20 cellular contexts compared by ENCODE assay signal in the genomic region with DNA sequence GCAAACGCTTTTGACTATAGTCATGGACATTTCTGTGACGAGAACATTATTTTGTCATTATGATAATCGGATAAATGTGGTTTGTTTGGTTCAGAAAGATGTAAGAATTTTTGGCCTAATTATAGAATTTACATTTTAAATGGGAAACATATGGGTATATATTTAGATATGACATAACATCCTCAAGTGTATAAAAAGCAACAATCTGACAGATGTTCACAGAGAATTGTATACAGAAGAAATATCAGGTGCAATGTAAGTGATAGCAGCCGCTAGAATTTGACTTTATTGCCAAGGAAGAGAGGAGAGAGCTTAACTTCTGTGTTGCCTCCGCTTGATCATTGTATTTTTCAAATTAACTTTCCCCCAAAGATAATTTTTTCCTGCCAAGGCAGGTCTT.
DNase-seq lines count a peak whose midpoint lies in the region; ATAC-seq and TF ChIP-seq lines count a peak whose summit lies in the region.
"Had no signal": no experiment of that assay in that cellular context is flagged by ENCODE, and none has a peak within 500 bp of the region (broad histone marks: within the 10 kb centered on the region; RNA-seq: fewer than 3 reads in every experiment).

No MANE protein-coding gene starts in this region.

- H3K4ac ChIP-seq in mesenchymal stem cell (ENCODE audit: low read depth in 1 of 2, low read length in 2 of 2): no peak overlapping the region

- H2AFZ ChIP-seq in mesenchymal stem cell (ENCODE audit: low read depth, low read length): no peak overlapping the region

- ATAC-seq in esophagus mucosa: no peak
- ATAC-seq: K562 had no signal

- peak overlapping the region in 3 of 5 experiments; percentile 23 to 52 (median 25) for H3K4me3 Mint-ChIP-seq in brain

- H3K79me1 ChIP-seq in mesenchymal stem cell (replicated peaks; ENCODE audit: low read length, poor library complexity, severe bottlenecking): no peaks in the 10 kb centered on the region

- no peak overlapping the region for H2BK12ac ChIP-seq in mesenchymal stem cell (ENCODE audit: low read length in 2 of 2)

- no peak overlapping the region for H3K14ac ChIP-seq in mesenchymal stem cell (ENCODE audit: low read length in 2 of 2)

- no peak overlapping the region for H2BK5ac ChIP-seq in mesenchymal stem cell (ENCODE audit: low read depth, low read length, poor library complexity, severe bottlenecking)

- H2BK120ac ChIP-seq in mesenchymal stem cell (ENCODE audit: low read depth, low read length): no peak overlapping the region

- no peaks in the 10 kb centered on the region for H3K36me3 Mint-ChIP-seq in brain

- H3K18ac ChIP-seq in mesenchymal stem cell (ENCODE audit: low read depth in 1 of 2, low read length in 2 of 2): no peak overlapping the region

- TF ChIP-seq POLR2A in adrenal gland (IDR thresholded peaks at IDR 0.05): no peak

- peak overlapping the region; percentile 40 for H3K9ac ChIP-seq in mesenchymal stem cell (ENCODE audit: low read length)
- H3K9ac ChIP-seq in skeletal muscle tissue (ENCODE audit: low read depth in 1 of 3, low read length in 3 of 3): no peak overlapping the region

- H3K27me3 Mint-ChIP-seq in brain: peaks cover 22% of the 10 kb centered on the region

- H3K23ac ChIP-seq in mesenchymal stem cell (ENCODE audit: low read length in 2 of 2): no peak overlapping the region

- H3K27ac ChIP-seq in mesenchymal stem cell (ENCODE audit: low read length, poor library complexity, severe bottlenecking) (no peak overlapping the region), skeletal muscle tissue (ENCODE audit: low read depth, low read length) (no peak overlapping the region), adrenal gland (no peak overlapping the region)
- H3K27ac ChIP-seq: C4-2B, Peyer's patch had no signal

- H3K36me3 ChIP-seq in mesenchymal stem cell (ENCODE audit: control insufficient read depth in 1 of 2, insufficient read depth in 2 of 2, low read depth in 1 of 2, low read length in 2 of 2): no peaks in the 10 kb centered on the region
- no peaks in the 10 kb centered on the region for H3K36me3 ChIP-seq in skeletal muscle tissue (ENCODE audit: control insufficient read depth in 3 of 3, insufficient read depth in 3 of 3, low read length in 3 of 3)
- no peaks in the 10 kb centered on the region for H3K36me3 ChIP-seq in adrenal gland (replicated peaks in 1 of 2)
- H3K36me3 ChIP-seq: Peyer's patch had no signal

- intact Hi-C loops in adrenal gland (cut with DNase I): no loop called here

- peak overlapping the region; percentile 40 for H3K4me3 ChIP-seq in AG10803 (ENCODE audit: low read length)
- peak overlapping the region in 1 of 2 experiments; percentile 57 for H3K4me3 ChIP-seq in mesenchymal stem cell (ENCODE audit: insufficient read depth in 1 of 2, low read depth in 1 of 2, low read length in 2 of 2)
- peak overlapping the region in 2 of 3 donors; percentile 23 to 41 for H3K4me3 ChIP-seq in skeletal muscle tissue (ENCODE audit: low read length in 3 of 3)
- no peak overlapping the region for H3K4me3 ChIP-seq in adrenal gland
- H3K4me3 ChIP-seq: K562, Peyer's patch had no signal

- 98% methylated on average over 3 of the region's 5 CpGs for WGBS in mesenchymal stem cell
- 80 to 87% (median 81%) methylated on average over 5 of the region's 5 CpGs for WGBS in adrenal gland, 4 donors

- no peaks in the 10 kb centered on the region for H3K27me3 ChIP-seq in mesenchymal stem cell (ENCODE audit: control insufficient read depth in 1 of 2, insufficient read depth in 1 of 2, low read length in 2 of 2)
- H3K27me3 ChIP-seq in skeletal muscle tissue (ENCODE audit: control insufficient read depth in 3 of 3, insufficient read depth in 3 of 3, low read length in 3 of 3): peaks cover 0 to 3% (median 0%) of the 10 kb centered on the region in 3 donors
- H3K27me3 ChIP-seq in adrenal gland: no peaks in the 10 kb centered on the region
- H3K27me3 ChIP-seq: Peyer's patch had no signal

- peak overlapping the region in 3 of 5 experiments; percentile 44 to 89 (median 65) for H3K27ac Mint-ChIP-seq in brain

- H3K4me1 ChIP-seq in mesenchymal stem cell (ENCODE audit: control insufficient read depth, insufficient read depth, low read depth, low read length) (peaks cover 7% of the 10 kb centered on the region), skeletal muscle tissue (ENCODE audit: control insufficient read depth in 3 of 3, insufficient read depth in 3 of 3, low read length in 3 of 3) (peaks cover 3 to 6% (median 3%) of the 10 kb centered on the region in 3 donors), adrenal gland (replicated peaks in 1 of 2) (no peaks in the 10 kb centered on the region)
- H3K4me1 ChIP-seq: Peyer's patch had no signal

- H3K4me2 ChIP-seq in mesenchymal stem cell (ENCODE audit: low read length, poor library complexity, severe bottlenecking): no peak overlapping the region

- no peak overlapping the region for H2AK5ac ChIP-seq in mesenchymal stem cell (ENCODE audit: low read length, severe bottlenecking)

- no peak overlapping the region for H4K8ac ChIP-seq in mesenchymal stem cell (ENCODE audit: low read length)

- peaks cover 0 to 13% (median 8%) of the 10 kb centered on the region in 5 experiments for H3K9me3 Mint-ChIP-seq in brain

- TF ChIP-seq CTCF in AG10803 (conservative IDR thresholded peaks at IDR 0.05; ENCODE audit: low read length): no peak
- TF ChIP-seq CTCF in brain (conservative IDR thresholded peaks at IDR 0.05): no peak
- TF ChIP-seq CTCF in adrenal gland (IDR thresholded peaks at IDR 0.05): no peak

- no peak overlapping the region for H2BK15ac ChIP-seq in mesenchymal stem cell (ENCODE audit: low read depth, poor library complexity, severe bottlenecking)

- H3K4me1 Mint-ChIP-seq in brain: peaks cover 17% of the 10 kb centered on the region

- H3K9me3 ChIP-seq in mesenchymal stem cell (ENCODE audit: control insufficient read depth, low read length) (no peaks in the 10 kb centered on the region), skeletal muscle tissue (ENCODE audit: control insufficient read depth in 3 of 3, low read length in 3 of 3) (peaks cover 0 to 5% (median 4%) of the 10 kb centered on the region in 3 donors), adrenal gland (replicated peaks in 1 of 3) (no peaks in the 10 kb centered on the region)
- H3K9me3 ChIP-seq: Peyer's patch had no signal

- H4K91ac ChIP-seq in mesenchymal stem cell (ENCODE audit: low read length): no peak overlapping the region

- DNase-seq in AG10803 (ENCODE audit: low read depth) (no peak), mesenchymal stem cell (no peak), NCI-H2029 (lab: John Stamatoyannopoulos, UW) (no peak), adrenal gland (no peak)
- DNase-seq: ACHN, DMS53, GDM1, MM.1S, NCI-H1048, NCI-H1436 treated with DMSO at 0.1 percent for 48 hours, NCI-H2029 treated with DMSO at 0.1 percent for 48 hours, NCI-H345, NCI-H524, NCI-H774, Peyer's patch had no signal

Comparison
In these comparisons a context has a peak if more than half of its experiments do, and no peak if none do; other contexts are left out.
1. H3K4me3 ChIP-seq: peak in AG10803 (single experiment) and skeletal muscle tissue (2 of 3); none in adrenal gland (0 of 4).